2 cellular contexts compared by ENCODE assay signal in the genomic region with DNA sequence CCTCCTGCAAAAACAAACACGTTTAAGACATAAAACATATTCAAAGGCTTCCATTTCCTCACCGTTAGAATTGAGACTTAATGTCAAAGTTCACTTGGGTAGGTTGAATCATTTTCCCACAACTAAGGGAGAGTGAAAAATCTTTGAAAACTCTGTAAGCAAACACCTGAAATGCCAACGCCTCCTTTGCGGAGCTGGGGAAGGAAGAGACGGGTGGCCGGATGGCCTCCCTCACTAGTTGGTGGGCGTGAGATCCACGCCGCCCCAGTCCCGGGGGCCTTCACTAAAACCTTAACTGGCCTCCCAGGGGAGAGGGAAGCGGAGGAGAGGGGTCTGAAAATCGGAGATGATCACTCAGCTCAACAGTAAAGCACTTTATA.
A peak's percentile ranks its signal among the peaks of the same experiment; 100 is the strongest.
TF ChIP-seq lines count a peak whose summit lies in the region.

No MANE protein-coding gene starts in this region.

TF ChIP-seq in SK-N-SH, 30 proteins besides CTCF, POLR2A, EP300 and RAD21:
- TF ChIP-seq MXI1 (IDR thresholded peaks at IDR 0.05; ENCODE audit: low read depth, low read length) (no peak), SMC3 (IDR thresholded peaks at IDR 0.05; ENCODE audit: low read depth, low read length) (no peak), FOXJ3 (CRISPR knock-in tag; IDR thresholded peaks at IDR 0.05) (no peak), NFIC (IDR thresholded peaks at IDR 0.05; ENCODE audit: borderline replicate concordance) (no peak), PBX3 (IDR thresholded peaks at IDR 0.05) (no peak), FOSL2 (IDR thresholded peaks at IDR 0.05; ENCODE audit: borderline replicate concordance, low read depth) (no peak), YY1 (IDR thresholded peaks at IDR 0.05; ENCODE audit: low read depth) (no peak), TEAD4 (IDR thresholded peaks at IDR 0.05; ENCODE audit: borderline replicate concordance, insufficient read depth) (no peak), ZBTB33 (IDR thresholded peaks at IDR 0.05; ENCODE audit: borderline replicate concordance, low read depth) (no peak), ELF1 (IDR thresholded peaks at IDR 0.05) (no peak), GABPA (IDR thresholded peaks at IDR 0.05; ENCODE audit: low read depth) (no peak), IRF3 (IDR thresholded peaks at IDR 0.05; ENCODE audit: low read depth, low read length) (no peak), FOXM1 (IDR thresholded peaks at IDR 0.05; ENCODE audit: low read depth) (no peak), MEF2A (IDR thresholded peaks at IDR 0.05; ENCODE audit: borderline replicate concordance, low read depth) (no peak), TAF1 (IDR thresholded peaks at IDR 0.05; ENCODE audit: borderline replicate concordance, low read depth, low read length) (no peak), SIN3A (IDR thresholded peaks at IDR 0.05; ENCODE audit: borderline replicate concordance, low read depth, low read length) (no peak)

TF ChIP-seq in HepG2, 621 proteins besides CTCF, POLR2A, EP300 and RAD21 (continues in another document):
- no peak for TF ChIP-seq NAIF1 (CRISPR knock-in tag; IDR thresholded peaks at IDR 0.05; ENCODE audit: borderline replicate concordance)
- TF ChIP-seq, protein P1, sequence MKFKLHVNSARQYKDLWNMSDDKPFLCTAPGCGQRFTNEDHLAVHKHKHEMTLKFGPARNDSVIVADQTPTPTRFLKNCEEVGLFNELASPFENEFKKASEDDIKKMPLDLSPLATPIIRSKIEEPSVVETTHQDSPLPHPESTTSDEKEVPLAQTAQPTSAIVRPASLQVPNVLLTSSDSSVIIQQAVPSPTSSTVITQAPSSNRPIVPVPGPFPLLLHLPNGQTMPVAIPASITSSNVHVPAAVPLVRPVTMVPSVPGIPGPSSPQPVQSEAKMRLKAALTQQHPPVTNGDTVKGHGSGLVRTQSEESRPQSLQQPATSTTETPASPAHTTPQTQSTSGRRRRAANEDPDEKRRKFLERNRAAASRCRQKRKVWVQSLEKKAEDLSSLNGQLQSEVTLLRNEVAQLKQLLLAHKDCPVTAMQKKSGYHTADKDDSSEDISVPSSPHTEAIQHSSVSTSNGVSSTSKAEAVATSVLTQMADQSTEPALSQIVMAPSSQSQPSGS (CRISPR knock-in tag; IDR thresholded peaks at IDR 0.05) = peak; percentile 7; the same call in 1 of the 2 replicates
- TF ChIP-seq CREM (IDR thresholded peaks at IDR 0.05) = peak; percentile 34; the same call in 1 of the 2 replicates
- TF ChIP-seq CREM (CRISPR knock-in tag; IDR thresholded peaks at IDR 0.05) = no peak
- 0 out of 2 replicates have a peak, but pooled peaks have one; percentile 50 for TF ChIP-seq ZNF335 (CRISPR knock-in tag; IDR thresholded peaks at IDR 0.05)
- peak in 1 of 2 experiments; percentile 38; a peak in 1 of 4 replicates for TF ChIP-seq KLF16 (CRISPR knock-in tag; IDR thresholded peaks at IDR 0.05)
- no peak for TF ChIP-seq HOXD1 (CRISPR knock-in tag; IDR thresholded peaks at IDR 0.05)
- TF ChIP-seq ZC3H13 (CRISPR knock-in tag; IDR thresholded peaks at IDR 0.05) = 0 out of 2 replicates have a peak, but pooled peaks have one; percentile 22
- no peak for TF ChIP-seq EED (CRISPR knock-in tag; IDR thresholded peaks at IDR 0.05)
- TF ChIP-seq ZNF580 (CRISPR knock-in tag; IDR thresholded peaks at IDR 0.05; ENCODE audit: borderline replicate concordance, low read depth) = no peak
- TF ChIP-seq, protein P2, sequence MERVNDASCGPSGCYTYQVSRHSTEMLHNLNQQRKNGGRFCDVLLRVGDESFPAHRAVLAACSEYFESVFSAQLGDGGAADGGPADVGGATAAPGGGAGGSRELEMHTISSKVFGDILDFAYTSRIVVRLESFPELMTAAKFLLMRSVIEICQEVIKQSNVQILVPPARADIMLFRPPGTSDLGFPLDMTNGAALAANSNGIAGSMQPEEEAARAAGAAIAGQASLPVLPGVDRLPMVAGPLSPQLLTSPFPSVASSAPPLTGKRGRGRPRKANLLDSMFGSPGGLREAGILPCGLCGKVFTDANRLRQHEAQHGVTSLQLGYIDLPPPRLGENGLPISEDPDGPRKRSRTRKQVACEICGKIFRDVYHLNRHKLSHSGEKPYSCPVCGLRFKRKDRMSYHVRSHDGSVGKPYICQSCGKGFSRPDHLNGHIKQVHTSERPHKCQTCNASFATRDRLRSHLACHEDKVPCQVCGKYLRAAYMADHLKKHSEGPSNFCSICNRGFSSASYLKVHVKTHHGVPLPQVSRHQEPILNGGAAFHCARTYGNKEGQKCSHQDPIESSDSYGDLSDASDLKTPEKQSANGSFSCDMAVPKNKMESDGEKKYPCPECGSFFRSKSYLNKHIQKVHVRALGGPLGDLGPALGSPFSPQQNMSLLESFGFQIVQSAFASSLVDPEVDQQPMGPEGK (CRISPR knock-in tag; IDR thresholded peaks at IDR 0.05) = peak; percentile 55
- TF ChIP-seq GLI4 (CRISPR knock-in tag; IDR thresholded peaks at IDR 0.05; ENCODE audit: borderline replicate concordance) = no peak
- TF ChIP-seq SRSF1 (optimal IDR thresholded peaks at IDR 0.05; ENCODE audit: low read depth, low read length) = peak; percentile 44
- TF ChIP-seq ZMYM2 (CRISPR knock-in tag; IDR thresholded peaks at IDR 0.05) = no peak; the same call in 1 of the 2 replicates
- TF ChIP-seq ZNF350 (CRISPR knock-in tag; IDR thresholded peaks at IDR 0.05; ENCODE audit: borderline replicate concordance, low read depth) = 0 out of 2 replicates have a peak, but pooled peaks have one; percentile 23
- no peak for TF ChIP-seq ARNTL (CRISPR knock-in tag; IDR thresholded peaks at IDR 0.05)
- TF ChIP-seq HNF4G (IDR thresholded peaks at IDR 0.05; ENCODE audit: borderline replicate concordance, low read depth, low read length) = peak; percentile 23; the same call in 1 of the 2 replicates
- no peak for TF ChIP-seq HNF4G (CRISPR knock-in tag; IDR thresholded peaks at IDR 0.05; ENCODE audit: borderline replicate concordance, low read depth)
- TF ChIP-seq ZNF326 (CRISPR knock-in tag; IDR thresholded peaks at IDR 0.05; ENCODE audit: borderline replicate concordance) = no peak
- TF ChIP-seq ZNF501 (CRISPR knock-in tag; IDR thresholded peaks at IDR 0.05) = 0 out of 2 replicates have a peak, but pooled peaks have one; percentile 55
- no peak; the same call in 1 of the 2 replicates for TF ChIP-seq HDAC2 (CRISPR knock-in tag; IDR thresholded peaks at IDR 0.05)
- TF ChIP-seq ZNF720 (CRISPR knock-in tag; IDR thresholded peaks at IDR 0.05) = no peak
- no peak for TF ChIP-seq GATAD1 (CRISPR knock-in tag; IDR thresholded peaks at IDR 0.05)
- TF ChIP-seq PPARG (CRISPR knock-in tag; conservative IDR thresholded peaks at IDR 0.05) = peak; percentile 21; the same call in 1 of the 2 replicates
- peak; percentile 22; the same call in 1 of the 2 replicates for TF ChIP-seq ZNF331 (CRISPR knock-in tag; IDR thresholded peaks at IDR 0.05)
- peak in 1 of 2 experiments; percentile 68; a peak in 2 of 4 replicates for TF ChIP-seq HMGXB4 (CRISPR knock-in tag; IDR thresholded peaks at IDR 0.05; ENCODE audit: borderline replicate concordance in 1 of 2, low read depth in 1 of 2)
- TF ChIP-seq ZNF605 (CRISPR knock-in tag; IDR thresholded peaks at IDR 0.05) = peak; percentile 65; the same call in 1 of the 2 replicates
- peak; percentile 16; the same call in 1 of the 2 replicates for TF ChIP-seq ZNF512B (CRISPR knock-in tag; IDR thresholded peaks at IDR 0.05; ENCODE audit: borderline replicate concordance)
- 0 out of 2 replicates have a peak, but pooled peaks have one; percentile 25 for TF ChIP-seq ZNF737 (CRISPR knock-in tag; IDR thresholded peaks at IDR 0.05; ENCODE audit: borderline replicate concordance)
- TF ChIP-seq ZSCAN25 (CRISPR knock-in tag; IDR thresholded peaks at IDR 0.05) = no peak
- peak; percentile 41; the same call in 1 of the 2 replicates for TF ChIP-seq SIX1 (CRISPR knock-in tag; IDR thresholded peaks at IDR 0.05; ENCODE audit: borderline replicate concordance)
- TF ChIP-seq ZNF337 (CRISPR knock-in tag; IDR thresholded peaks at IDR 0.05; ENCODE audit: borderline replicate concordance, low read depth) = no peak
- 0 out of 2 replicates have a peak, but pooled peaks have one; percentile 2 for TF ChIP-seq ZNF20 (CRISPR knock-in tag; IDR thresholded peaks at IDR 0.05)
- TF ChIP-seq ZNF691 (CRISPR knock-in tag; IDR thresholded peaks at IDR 0.05; ENCODE audit: borderline replicate concordance, low read depth) = peak; percentile 20; the same call in 1 of the 2 replicates
- TF ChIP-seq RCOR2 (CRISPR knock-in tag; IDR thresholded peaks at IDR 0.05) = 0 out of 2 replicates have a peak, but pooled peaks have one; percentile 16
- TF ChIP-seq, protein P3, sequence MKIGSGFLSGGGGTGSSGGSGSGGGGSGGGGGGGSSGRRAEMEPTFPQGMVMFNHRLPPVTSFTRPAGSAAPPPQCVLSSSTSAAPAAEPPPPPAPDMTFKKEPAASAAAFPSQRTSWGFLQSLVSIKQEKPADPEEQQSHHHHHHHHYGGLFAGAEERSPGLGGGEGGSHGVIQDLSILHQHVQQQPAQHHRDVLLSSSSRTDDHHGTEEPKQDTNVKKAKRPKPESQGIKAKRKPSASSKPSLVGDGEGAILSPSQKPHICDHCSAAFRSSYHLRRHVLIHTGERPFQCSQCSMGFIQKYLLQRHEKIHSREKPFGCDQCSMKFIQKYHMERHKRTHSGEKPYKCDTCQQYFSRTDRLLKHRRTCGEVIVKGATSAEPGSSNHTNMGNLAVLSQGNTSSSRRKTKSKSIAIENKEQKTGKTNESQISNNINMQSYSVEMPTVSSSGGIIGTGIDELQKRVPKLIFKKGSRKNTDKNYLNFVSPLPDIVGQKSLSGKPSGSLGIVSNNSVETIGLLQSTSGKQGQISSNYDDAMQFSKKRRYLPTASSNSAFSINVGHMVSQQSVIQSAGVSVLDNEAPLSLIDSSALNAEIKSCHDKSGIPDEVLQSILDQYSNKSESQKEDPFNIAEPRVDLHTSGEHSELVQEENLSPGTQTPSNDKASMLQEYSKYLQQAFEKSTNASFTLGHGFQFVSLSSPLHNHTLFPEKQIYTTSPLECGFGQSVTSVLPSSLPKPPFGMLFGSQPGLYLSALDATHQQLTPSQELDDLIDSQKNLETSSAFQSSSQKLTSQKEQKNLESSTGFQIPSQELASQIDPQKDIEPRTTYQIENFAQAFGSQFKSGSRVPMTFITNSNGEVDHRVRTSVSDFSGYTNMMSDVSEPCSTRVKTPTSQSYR (CRISPR knock-in tag; IDR thresholded peaks at IDR 0.05; ENCODE audit: borderline replicate concordance) = peak; percentile 21; the same call in 1 of the 2 replicates
- 0 out of 2 replicates have a peak, but pooled peaks have one; percentile 6 for TF ChIP-seq CEBPG (CRISPR knock-in tag; IDR thresholded peaks at IDR 0.05)
- 0 out of 2 replicates have a peak, but pooled peaks have one; percentile 20 for TF ChIP-seq ZNF264 (CRISPR knock-in tag; IDR thresholded peaks at IDR 0.05)
- no peak for TF ChIP-seq ZFP37 (CRISPR knock-in tag; IDR thresholded peaks at IDR 0.05; ENCODE audit: borderline replicate concordance)
- TF ChIP-seq NFYC (CRISPR knock-in tag; IDR thresholded peaks at IDR 0.05) = 0 out of 2 replicates have a peak, but pooled peaks have one; percentile 18
- peak; percentile 41 for TF ChIP-seq RBM22 (optimal IDR thresholded peaks at IDR 0.05; ENCODE audit: low read length)
- peak; percentile 15; the same call in 1 of the 2 replicates for TF ChIP-seq MEF2D (CRISPR knock-in tag; IDR thresholded peaks at IDR 0.05)
- no peak for TF ChIP-seq DNMT1 (CRISPR knock-in tag; IDR thresholded peaks at IDR 0.05)
- peak; percentile 54 for TF ChIP-seq YY1 (IDR thresholded peaks at IDR 0.05; ENCODE audit: insufficient read depth, insufficient replicate concordance, low read depth, low read length)
- TF ChIP-seq ETV5 (CRISPR knock-in tag; IDR thresholded peaks at IDR 0.05; ENCODE audit: borderline replicate concordance) = no peak; the same call in 1 of the 2 replicates
- peak; percentile 20; the same call in 1 of the 2 replicates for TF ChIP-seq RBAK (CRISPR knock-in tag; IDR thresholded peaks at IDR 0.05)
